ENCODE assay signal across 9 cellular contexts in genomic region chr17:2238432-2239169, GRCh38.
A peak's percentile ranks its signal among the peaks of the same experiment; 100 is the strongest.
DNase-seq lines count a peak whose midpoint lies in the region; TF ChIP-seq lines count a peak whose summit lies in the region.
"Had no signal": no experiment of that assay in that cellular context is flagged by ENCODE, and none has a peak within 500 bp of the region (broad histone marks: within the 10 kb centered on the region; RNA-seq: fewer than 3 reads in every experiment).

No MANE protein-coding gene starts in this region.

- TF ChIP-seq CTCF in left ventricle myocardium inferior (IDR thresholded peaks at IDR 0.05; ENCODE audit: borderline replicate concordance): peak; percentile 9
- no peak for TF ChIP-seq CTCF in thyroid gland (IDR thresholded peaks at IDR 0.05)

- DNase-seq in T-helper 1 cell (no peak), left ventricle myocardium inferior (peak; percentile 62), thyroid gland (peak; percentile 47 to 50), cerebellar nuclear complex (lab: John Stamatoyannopoulos, UW) (no peak), OCI-M2 (lab: John Stamatoyannopoulos, UW; ENCODE audit: unreplicated experiment) (no peak)
- DNase-seq in CD4-positive, alpha-beta memory T cell: no peak

- WGBS in thyroid gland, 2 donors: 31 to 35% methylated on average over 15 of the region's 15 CpGs

- H3K36me3 ChIP-seq in left ventricle myocardium inferior (peaks cover 14% of the 10 kb centered on the region), thyroid gland (no peaks in the 10 kb centered on the region)
- peaks cover 26% of the 10 kb centered on the region for H3K36me3 ChIP-seq in CD4-positive, alpha-beta memory T cell (ENCODE audit: insufficient read depth, low read length)

- no peaks in the 10 kb centered on the region for H3K9me3 Mint-ChIP-seq in T-helper 1 cell treated with Interleukin-12 subunit alpha and Interleukin-12 subunit beta and Interleukin-4 antibody, amounts not matched to agents 30 μg/mL and 1 μg/mL, for 36 hours
- H3K9me3 Mint-ChIP-seq in IgD-negative memory B cell: no peaks in the 10 kb centered on the region
- no peaks in the 10 kb centered on the region for H3K9me3 Mint-ChIP-seq in CD4-positive, alpha-beta memory T cell

- H3K4me1 ChIP-seq in left ventricle myocardium inferior: peaks cover 60% of the 10 kb centered on the region
- peaks cover 23 to 40% of the 10 kb centered on the region in 2 donors for H3K4me1 ChIP-seq in thyroid gland
- no peaks in the 10 kb centered on the region for H3K4me1 ChIP-seq in CD4-positive, alpha-beta memory T cell (ENCODE audit: insufficient read depth, low read length)

- POLR2A ChIA-PET in CD4-positive, alpha-beta memory T cell (lab: Charles Lee; ENCODE audit: partially characterized antibody): no interaction called here

- CTCF ChIA-PET in CD4-positive, alpha-beta memory T cell (lab: Charles Lee; ENCODE audit: partially characterized antibody): interaction anchor here (1.2 to 2.8 kb wide), 2 partner anchors 161 to 184 kb away, joined by 3 to 11 read pairs; partner anchors contain the start of gene HIC1

- H3K27ac ChIP-seq in left ventricle myocardium inferior (replicated peaks): peak overlapping the region; percentile 84
- H3K27ac ChIP-seq in thyroid gland: peak overlapping the region; percentile 56 to 73 (median 68)
- H3K27ac ChIP-seq in CD4-positive, alpha-beta memory T cell (ENCODE audit: low read depth, low read length): no peak overlapping the region
- H3K27ac ChIP-seq: A549 had no signal

- H3K9me3 ChIP-seq in left ventricle myocardium inferior (replicated peaks) (no peaks in the 10 kb centered on the region), thyroid gland (no peaks in the 10 kb centered on the region)
- H3K9me3 ChIP-seq in CD4-positive, alpha-beta memory T cell (ENCODE audit: control insufficient read depth in 1 of 2, low read length in 2 of 2): no peaks in the 10 kb centered on the region
- H3K9me3 ChIP-seq: A549 had no signal

- H3K27me3 ChIP-seq in left ventricle myocardium inferior (ENCODE audit: low read depth): no peaks in the 10 kb centered on the region
- H3K27me3 ChIP-seq in thyroid gland: no peaks in the 10 kb centered on the region
- H3K27me3 ChIP-seq in CD4-positive, alpha-beta memory T cell (ENCODE audit: insufficient read depth, low read length): no peaks in the 10 kb centered on the region

- H3K27ac Mint-ChIP-seq in T-helper 1 cell treated with Interleukin-12 subunit alpha and Interleukin-12 subunit beta and Interleukin-4 antibody, amounts not matched to agents 30 μg/mL and 1 μg/mL, for 36 hours: peak overlapping the region; percentile 70
- peak overlapping the region; percentile 68 to 89 (median 69) for H3K27ac Mint-ChIP-seq in IgD-negative memory B cell
- peak overlapping the region in 2 of 7 donors; percentile 30 to 37 for H3K27ac Mint-ChIP-seq in CD4-positive, alpha-beta memory T cell

- no peak for TF ChIP-seq POLR2A in thyroid gland (IDR thresholded peaks at IDR 0.05)

- intact Hi-C loops in left ventricle myocardium inferior (cut with micrococcal nuclease): loop anchor here (10.0 kb wide), 2 partner anchors 64 to 144 kb away; no protein-coding TSS in a partner anchor
- intact Hi-C loops in thyroid gland (cut with DNase I): no loop called here
- intact Hi-C loops in CD4-positive, alpha-beta memory T cell (cut with micrococcal nuclease): no loop called here

- H3K4me3 Mint-ChIP-seq in T-helper 1 cell treated with Interleukin-12 subunit alpha and Interleukin-12 subunit beta and Interleukin-4 antibody, amounts not matched to agents 30 μg/mL and 1 μg/mL, for 36 hours: peak overlapping the region; percentile 58
- peak overlapping the region; percentile 29 to 79 (median 52) for H3K4me3 Mint-ChIP-seq in IgD-negative memory B cell
- H3K4me3 Mint-ChIP-seq in CD4-positive, alpha-beta memory T cell: no peak overlapping the region

- H3K4me1 Mint-ChIP-seq in T-helper 1 cell treated with Interleukin-12 subunit alpha and Interleukin-12 subunit beta and Interleukin-4 antibody, amounts not matched to agents 30 μg/mL and 1 μg/mL, for 36 hours (ENCODE audit: low read depth): peaks cover 51% of the 10 kb centered on the region
- H3K4me1 Mint-ChIP-seq in IgD-negative memory B cell: peaks cover 22 to 25% (median 24%) of the 10 kb centered on the region in 3 donors
- H3K4me1 Mint-ChIP-seq in CD4-positive, alpha-beta memory T cell: peaks cover 10 to 16% (median 13%) of the 10 kb centered on the region in 4 donors

- H3K36me3 Mint-ChIP-seq in T-helper 1 cell treated with Interleukin-12 subunit alpha and Interleukin-12 subunit beta and Interleukin-4 antibody, amounts not matched to agents 30 μg/mL and 1 μg/mL, for 36 hours (ENCODE audit: low read depth): peaks cover 43% of the 10 kb centered on the region
- H3K36me3 Mint-ChIP-seq in IgD-negative memory B cell: peaks cover 3% of the 10 kb centered on the region
- peaks cover 36 to 58% of the 10 kb centered on the region in 2 donors for H3K36me3 Mint-ChIP-seq in CD4-positive, alpha-beta memory T cell

- no peaks in the 10 kb centered on the region for H3K27me3 Mint-ChIP-seq in T-helper 1 cell treated with Interleukin-12 subunit alpha and Interleukin-12 subunit beta and Interleukin-4 antibody, amounts not matched to agents 30 μg/mL and 1 μg/mL, for 36 hours (ENCODE audit: low read depth)
- no peaks in the 10 kb centered on the region for H3K27me3 Mint-ChIP-seq in IgD-negative memory B cell
- no peaks in the 10 kb centered on the region for H3K27me3 Mint-ChIP-seq in CD4-positive, alpha-beta memory T cell

- H3K4me3 ChIP-seq in left ventricle myocardium inferior: peak overlapping the region; percentile 26
- H3K4me3 ChIP-seq in thyroid gland (replicated peaks in 1 of 3): no peak overlapping the region
- no peak overlapping the region for H3K4me3 ChIP-seq in CD4-positive, alpha-beta memory T cell (ENCODE audit: low read length in 2 of 2)
- H3K4me3 ChIP-seq: A549 had no signal

Comparison
In these comparisons a context has a peak if more than half of its experiments do, and no peak if none do; other contexts are left out.
1. H3K4me3 Mint-ChIP-seq: peak in T-helper 1 cell treated with Interleukin-12 subunit alpha and Interleukin-12 subunit beta and Interleukin-4 antibody, amounts not matched to agents 30 μg/mL and 1 μg/mL, for 36 hours (single experiment) and IgD-negative memory B cell (4 of 4); none in CD4-positive, alpha-beta memory T cell (0 of 8).
2. DNase-seq: peak in left ventricle myocardium inferior (single experiment) and thyroid gland (2 of 2); none in T-helper 1 cell (0 of 5), cerebellar nuclear complex (0 of 2), CD4-positive, alpha-beta memory T cell (0 of 5) and OCI-M2 (single experiment).